ENCODE assay signal across 1 cellular context in genomic region chr2:101003278-101003775, GRCh38.
TF ChIP-seq lines count a peak whose summit lies in the region.

No MANE protein-coding gene starts in this region.

TF ChIP-seq in HepG2, 621 proteins besides CTCF, POLR2A, EP300 and RAD21 (continued from another document and continues in another):
- TF ChIP-seq IKZF1 (IDR thresholded peaks at IDR 0.05) (no peak), ZKSCAN5 (CRISPR knock-in tag; IDR thresholded peaks at IDR 0.05) (0 out of 2 replicates have a peak, but pooled peaks have one; percentile 36), PAXIP1 (CRISPR knock-in tag; conservative IDR thresholded peaks at IDR 0.05) (0 out of 2 replicates have a peak, but pooled peaks have one; percentile 5), ZNF124 (CRISPR knock-in tag; IDR thresholded peaks at IDR 0.05) (no peak), MLXIP (CRISPR knock-in tag; IDR thresholded peaks at IDR 0.05; ENCODE audit: borderline replicate concordance) (no peak), IRX3 (CRISPR knock-in tag; IDR thresholded peaks at IDR 0.05; ENCODE audit: borderline replicate concordance, low read depth) (no peak), DMTF1 (CRISPR knock-in tag; IDR thresholded peaks at IDR 0.05) (no peak), ZUFSP (CRISPR knock-in tag; IDR thresholded peaks at IDR 0.05; ENCODE audit: borderline replicate concordance) (no peak), ZSCAN22 (CRISPR knock-in tag; IDR thresholded peaks at IDR 0.05) (no peak), ZNF576 (CRISPR knock-in tag; IDR thresholded peaks at IDR 0.05) (no peak), POGZ (CRISPR knock-in tag; IDR thresholded peaks at IDR 0.05) (0 out of 2 replicates have a peak, but pooled peaks have one; percentile 21), ZNF296 (CRISPR knock-in tag; conservative IDR thresholded peaks at IDR 0.05) (no peak), SIX4 (CRISPR knock-in tag; IDR thresholded peaks at IDR 0.05) (no peak), EED (CRISPR knock-in tag; IDR thresholded peaks at IDR 0.05) (no peak), ZNF558 (CRISPR knock-in tag; IDR thresholded peaks at IDR 0.05; ENCODE audit: borderline replicate concordance) (no peak), ZNF879 (CRISPR knock-in tag; IDR thresholded peaks at IDR 0.05) (no peak), ZNF710 (CRISPR knock-in tag; IDR thresholded peaks at IDR 0.05; ENCODE audit: borderline replicate concordance) (no peak), KMT2A (CRISPR knock-in tag; IDR thresholded peaks at IDR 0.05) (no peak), ZNF724P (CRISPR knock-in tag; IDR thresholded peaks at IDR 0.05; ENCODE audit: borderline replicate concordance) (no peak), SNAPC4 (CRISPR knock-in tag; IDR thresholded peaks at IDR 0.05) (no peak), JUNB (CRISPR knock-in tag; IDR thresholded peaks at IDR 0.05; ENCODE audit: borderline replicate concordance) (no peak), ZBTB33 (CRISPR knock-in tag; IDR thresholded peaks at IDR 0.05) (no peak), GLMP (CRISPR knock-in tag; IDR thresholded peaks at IDR 0.05; ENCODE audit: borderline replicate concordance) (no peak), YEATS4 (CRISPR knock-in tag; IDR thresholded peaks at IDR 0.05; ENCODE audit: borderline replicate concordance) (no peak), ZNF615 (CRISPR knock-in tag; IDR thresholded peaks at IDR 0.05; ENCODE audit: borderline replicate concordance) (0 out of 2 replicates have a peak, but pooled peaks have one; percentile 37), ZBTB20 (CRISPR knock-in tag; IDR thresholded peaks at IDR 0.05; ENCODE audit: borderline replicate concordance, low read depth) (no peak), ELF4 (CRISPR knock-in tag; IDR thresholded peaks at IDR 0.05; ENCODE audit: borderline replicate concordance) (no peak), ZNF343 (CRISPR knock-in tag; IDR thresholded peaks at IDR 0.05) (0 out of 2 replicates have a peak, but pooled peaks have one; percentile 8), CCAR2 (optimal IDR thresholded peaks at IDR 0.05; ENCODE audit: low read depth, low read length) (no peak), ARNT (IDR thresholded peaks at IDR 0.05) (no peak), CEBPB (IDR thresholded peaks at IDR 0.05; ENCODE audit: borderline replicate concordance, low read depth, low read length) (no peak), ZBTB39 (CRISPR knock-in tag; IDR thresholded peaks at IDR 0.05) (no peak), ZNF382 (CRISPR knock-in tag; IDR thresholded peaks at IDR 0.05; ENCODE audit: borderline replicate concordance) (no peak)
